ENCODE assay signal across 8 cellular contexts in genomic region chr1:228986093-228986904, GRCh38.
DNase-seq lines count a peak whose midpoint lies in the region; ATAC-seq, FAIRE-seq and TF ChIP-seq lines count a peak whose summit lies in the region.

No MANE protein-coding gene starts in this region.

- H3K4me1 ChIP-seq in psoas muscle: peaks cover 20% of the 10 kb centered on the region

- peak; percentile 59 for DNase-seq in H7
- peak; percentile 84 for DNase-seq in NOMO-1 treated with DMSO at 0.1 percent for 48 hours (lab: John Stamatoyannopoulos, UW; ENCODE audit: unreplicated experiment)
- peak; percentile 76 for DNase-seq in Right ventricle myocardium superior
- peak; percentile 42 to 79 for DNase-seq in psoas muscle
- no peak for DNase-seq in NCI-H2029 treated with DMSO at 0.1 percent for 48 hours (lab: John Stamatoyannopoulos, UW)
- no peak for DNase-seq in D721Med (ENCODE audit: insufficient read length, low spot score)
- DNase-seq in dedifferentiated amniotic fluid mesenchymal stem cell (ENCODE audit: extremely low spot score): no peak
- DNase-seq in GOT3 (lab: John Stamatoyannopoulos, UW): no peak

- H3K4me3 ChIP-seq in H7 (ENCODE audit: insufficient read depth, low read depth, low read length): no peak overlapping the region
- no peak overlapping the region for H3K4me3 ChIP-seq in psoas muscle

- peak; percentile 45 for ATAC-seq in Right ventricle myocardium superior (ENCODE audit: poor library complexity)
- peak in 3 of 4 donors; percentile 26 to 52 (median 50) for ATAC-seq in psoas muscle

- intact Hi-C loops in Right ventricle myocardium superior (cut with DNase I): loop anchor here (10.0 kb wide), 1 partner anchor 241 kb away; no protein-coding TSS in a partner anchor
- intact Hi-C loops in psoas muscle (cut with DNase I): no loop called here

- no peaks in the 10 kb centered on the region for H3K9me3 ChIP-seq in psoas muscle

- H3K27ac ChIP-seq in psoas muscle: no peak overlapping the region

- 64 to 67% (median 64%) methylated on average over 22 of the region's 22 CpGs for WGBS in psoas muscle, 3 donors

- H3K36me3 ChIP-seq in H7 (replicated peaks; ENCODE audit: control insufficient read depth, insufficient read depth, low read length): no peaks in the 10 kb centered on the region
- H3K36me3 ChIP-seq in psoas muscle (ENCODE audit: insufficient read depth in 1 of 2, low read depth in 1 of 2): no peaks in the 10 kb centered on the region

- TF ChIP-seq CTCF in psoas muscle (IDR thresholded peaks at IDR 0.05) (no peak), D721Med (IDR thresholded peaks at IDR 0.05; ENCODE audit: insufficient read depth, missing control alignments) (no peak)

- H3K27me3 ChIP-seq in H7 (ENCODE audit: control insufficient read depth, insufficient read depth, low read length): no peaks in the 10 kb centered on the region; the same call in 1 of the 2 replicates
- no peaks in the 10 kb centered on the region for H3K27me3 ChIP-seq in psoas muscle (ENCODE audit: insufficient read depth in 3 of 3, low read length in 2 of 3)

- no peak for FAIRE-seq in D721Med (lab: Jason Lieb, UNC)

Comparison
In these comparisons a context has a peak if more than half of its experiments do, and no peak if none do; other contexts are left out.
1. DNase-seq: peak in H7 (single experiment), NOMO-1 treated with DMSO at 0.1 percent for 48 hours (single experiment), Right ventricle myocardium superior (single experiment) and psoas muscle (2 of 2); none in NCI-H2029 treated with DMSO at 0.1 percent for 48 hours (single experiment), D721Med (single experiment), dedifferentiated amniotic fluid mesenchymal stem cell (single experiment) and GOT3 (single experiment).